18 cellular contexts compared by ENCODE assay signal in the genomic region with DNA sequence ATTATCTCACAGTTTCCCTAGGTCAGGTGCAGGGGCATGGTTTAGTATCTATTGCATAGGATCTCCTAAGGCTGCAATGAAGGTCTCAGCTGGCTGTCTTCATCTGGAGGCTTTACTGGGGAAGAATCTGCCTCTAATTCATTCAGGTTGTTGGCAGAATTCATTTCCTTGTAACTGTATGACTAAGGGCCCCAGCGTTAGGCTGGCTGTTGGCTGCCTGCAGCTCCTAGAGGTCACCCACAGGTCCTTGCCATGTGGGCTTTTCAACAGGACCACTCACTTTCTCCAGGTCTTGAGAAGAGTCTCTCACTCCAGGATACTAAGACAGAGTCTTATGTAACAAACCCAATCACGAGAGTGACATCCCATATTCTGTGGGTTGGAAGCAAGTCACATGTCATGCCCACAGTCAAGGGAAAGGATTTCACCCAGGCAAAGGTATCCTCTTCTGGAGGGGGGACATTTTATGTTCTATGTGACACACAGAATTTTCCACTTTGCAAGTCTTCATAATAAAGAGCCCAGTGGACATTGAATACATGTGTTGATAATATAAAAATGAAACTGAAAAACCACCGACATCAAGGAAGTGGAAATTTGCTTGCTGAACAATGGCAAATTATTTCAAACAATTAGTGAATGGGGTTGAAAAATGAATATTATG. TPM values are rescaled to one million over a fixed set of nuclear protein-coding genes. Genes with fewer than 3 reads are reported as not detected.
A peak's percentile ranks its signal among the peaks of the same experiment; 100 is the strongest.
DNase-seq lines count a peak whose midpoint lies in the region; ATAC-seq, FAIRE-seq and TF ChIP-seq lines count a peak whose summit lies in the region.
"Had no signal": no experiment of that assay in that cellular context is flagged by ENCODE, and none has a peak within 500 bp of the region (broad histone marks: within the 10 kb centered on the region; RNA-seq: fewer than 3 reads in every experiment).

No MANE protein-coding gene starts in this region.

- TF ChIP-seq POLR2A in A549 (IDR thresholded peaks at IDR 0.05; ENCODE audit: low read length) (no peak), adrenal gland (IDR thresholded peaks at IDR 0.05) (no peak)

- no peak overlapping the region for H3K4me3 Mint-ChIP-seq in activated naive CD4-positive, alpha-beta T cell treated with anti-CD3 and anti-CD28 coated beads for 36 hours
- H3K4me3 Mint-ChIP-seq: WTC11 had no signal

- H3K9me3 ChIP-seq in A549: no peaks in the 10 kb centered on the region
- H3K9me3 ChIP-seq in OCI-LY1 (ENCODE audit: low read length): 0 out of 2 replicates have a peak, but pooled peaks cover 5% of the 10 kb centered on the region
- no peaks in the 10 kb centered on the region for H3K9me3 ChIP-seq in adrenal gland (replicated peaks in 1 of 3)

- H3K27ac ChIP-seq in A549 (no peak overlapping the region), OCI-LY1 (ENCODE audit: low read depth, low read length, poor library complexity, severe bottlenecking) (peak overlapping the region; percentile 31), adrenal gland (no peak overlapping the region)
- H3K27ac ChIP-seq: tibial artery had no signal

- no peaks in the 10 kb centered on the region for H3K27me3 Mint-ChIP-seq in activated naive CD4-positive, alpha-beta T cell treated with anti-CD3 and anti-CD28 coated beads for 36 hours (ENCODE audit: low read depth)

- POLR2A ChIA-PET in A549 (lab: Yijun Ruan, JAX): no interaction called here

- H3K27me3 ChIP-seq in OCI-LY1 (ENCODE audit: insufficient read depth, low read length): no peaks in the 10 kb centered on the region
- H3K27me3 ChIP-seq in adrenal gland: no peaks in the 10 kb centered on the region
- H3K27me3 ChIP-seq: tibial artery had no signal

- 0 out of 3 replicates have a peak, but pooled peaks cover 5% of the 10 kb centered on the region for H3K4me1 ChIP-seq in A549
- H3K4me1 ChIP-seq in OCI-LY1 (ENCODE audit: insufficient read depth, low read length, severe bottlenecking): peaks cover 9% of the 10 kb centered on the region
- no peaks in the 10 kb centered on the region for H3K4me1 ChIP-seq in adrenal gland (replicated peaks in 1 of 2)
- H3K4me1 ChIP-seq: tibial artery had no signal

- H3K4me2 ChIP-seq in A549 (no peak overlapping the region), OCI-LY1 (ENCODE audit: low read length) (peak overlapping the region; percentile 57)

- ATAC-seq in A549 (peak; percentile 54 to 58; a peak in 2 of 6 replicates), GM18867 (IDR thresholded peaks at IDR 0.05; ENCODE audit: unreplicated experiment) (peak; percentile 71), HG02610 (IDR thresholded peaks at IDR 0.05; ENCODE audit: unreplicated experiment) (peak; percentile 68)
- ATAC-seq: WTC11 had no signal

- H3K27ac Mint-ChIP-seq in activated naive CD4-positive, alpha-beta T cell treated with anti-CD3 and anti-CD28 coated beads for 36 hours: no peak overlapping the region
- H3K27ac Mint-ChIP-seq: WTC11 had no signal

- no peak for TF ChIP-seq RAD21 in A549 (conservative IDR thresholded peaks at IDR 0.05 in 1 of 2, IDR thresholded peaks at IDR 0.05 in 1 of 2)

- no peaks in the 10 kb centered on the region for H3F3A ChIP-seq in OCI-LY1 (ENCODE audit: insufficient read depth, low read length)

- H3K36me3 ChIP-seq in OCI-LY1 (ENCODE audit: insufficient read depth, low read length): no peaks in the 10 kb centered on the region
- H3K36me3 ChIP-seq in adrenal gland (replicated peaks in 1 of 2): no peaks in the 10 kb centered on the region
- H3K36me3 ChIP-seq: tibial artery had no signal

- 65% methylated on average over 3 of the region's 3 CpGs for WGBS in A549 (ENCODE audit: missing lambda C conversion rate)
- WGBS in adrenal gland, 4 donors: 53 to 80% (median 63%) methylated on average over 2 to 3 of the region's 3 CpGs

- no peak for FAIRE-seq in A549 (lab: Jason Lieb, UNC)

- intact Hi-C loops in activated naive CD4-positive, alpha-beta T cell treated with anti-CD3 and anti-CD28 coated beads for 36 hours (cut with micrococcal nuclease): no loop called here
- intact Hi-C loops in adrenal gland (cut with DNase I): no loop called here

- TF ChIP-seq EP300 in A549 (IDR thresholded peaks at IDR 0.05): no peak

- CTCF ChIA-PET in A549 (lab: Yijun Ruan, JAX): interaction anchor here (0.6 kb wide), 1 partner anchor 213 kb away, joined by 3 read pairs; no protein-coding TSS in a partner anchor
- CTCF ChIA-PET in activated naive CD4-positive, alpha-beta T cell treated with anti-CD3 and anti-CD28 coated beads for 36 hours (lab: Charles Lee): interaction anchor here (0.6 kb wide), 2 partner anchors 25 to 1215 kb away, joined by 3 to 6 read pairs; no protein-coding TSS in a partner anchor

- H3K79me2 ChIP-seq in OCI-LY1 (ENCODE audit: insufficient read depth, low read length): no peaks in the 10 kb centered on the region

- DNase-seq in A549 (ENCODE audit: low read depth in 1 of 2, low spot score in 1 of 2) (peak in 1 of 2 experiments; percentile 18), hypothalamus (lab: John Stamatoyannopoulos, UW) (no peak), middle frontal gyrus (ENCODE audit: extremely low spot score, low spot score) (no peak), adrenal gland (no peak)
- no peak for DNase-seq in activated naive CD4-positive, alpha-beta T cell treated with anti-CD3 and anti-CD28 coated beads for 36 hours
- DNase-seq: ACHN; activated naive CD4-positive, alpha-beta T cell; glutamatergic neuron; GOT3; NCI-H1436 treated with DMSO at 0.1 percent for 48 hours; posterior cingulate gyrus; tibial artery had no signal

- H3K4me1 Mint-ChIP-seq in activated naive CD4-positive, alpha-beta T cell treated with anti-CD3 and anti-CD28 coated beads for 36 hours (ENCODE audit: low read depth): peaks cover 2% of the 10 kb centered on the region
- H3K4me1 Mint-ChIP-seq: WTC11 had no signal

- H3K9ac ChIP-seq in OCI-LY1 (ENCODE audit: low read length): 0 out of 2 replicates have a peak overlapping the region, but pooled peaks have one; percentile 29

- H4K20me1 ChIP-seq in OCI-LY1 (ENCODE audit: insufficient read depth, low read length): no peaks in the 10 kb centered on the region

- H3K36me3 Mint-ChIP-seq in activated naive CD4-positive, alpha-beta T cell treated with anti-CD3 and anti-CD28 coated beads for 36 hours (ENCODE audit: low read depth): no peaks in the 10 kb centered on the region

- H3K4me3 ChIP-seq in A549 (no peak overlapping the region), OCI-LY1 (ENCODE audit: low read depth, low read length, poor library complexity, severe bottlenecking) (peak overlapping the region; percentile 33), adrenal gland (no peak overlapping the region)
- H3K4me3 ChIP-seq: lung, tibial artery had no signal

- peak overlapping the region; percentile 75; the same call in 1 of the 2 replicates for H2AFZ ChIP-seq in OCI-LY1 (ENCODE audit: low read length)

- TF ChIP-seq CTCF in A549 (IDR thresholded peaks at IDR 0.05) (no peak), OCI-LY1 (IDR thresholded peaks at IDR 0.05; ENCODE audit: low read length) (no peak), adrenal gland (IDR thresholded peaks at IDR 0.05) (no peak)

- no peaks in the 10 kb centered on the region for H3K9me2 ChIP-seq in OCI-LY1 (ENCODE audit: low read depth, low read length)

- H3K9me3 Mint-ChIP-seq in activated naive CD4-positive, alpha-beta T cell treated with anti-CD3 and anti-CD28 coated beads for 36 hours: no peaks in the 10 kb centered on the region

TF ChIP-seq in A549, 52 proteins besides CTCF, POLR2A, EP300 and RAD21:
- TF ChIP-seq MYC (IDR thresholded peaks at IDR 0.05; ENCODE audit: borderline replicate concordance, low read length) (no peak), NR3C1 (IDR thresholded peaks at IDR 0.05) (no peak), GATA3 (IDR thresholded peaks at IDR 0.05; ENCODE audit: borderline replicate concordance) (no peak), NPAS2 (CRISPR knock-in tag; IDR thresholded peaks at IDR 0.05; ENCODE audit: borderline replicate concordance) (no peak), PHF8 (IDR thresholded peaks at IDR 0.05; ENCODE audit: borderline replicate concordance, low read depth) (no peak)
- TF ChIP-seq, protein P1, sequence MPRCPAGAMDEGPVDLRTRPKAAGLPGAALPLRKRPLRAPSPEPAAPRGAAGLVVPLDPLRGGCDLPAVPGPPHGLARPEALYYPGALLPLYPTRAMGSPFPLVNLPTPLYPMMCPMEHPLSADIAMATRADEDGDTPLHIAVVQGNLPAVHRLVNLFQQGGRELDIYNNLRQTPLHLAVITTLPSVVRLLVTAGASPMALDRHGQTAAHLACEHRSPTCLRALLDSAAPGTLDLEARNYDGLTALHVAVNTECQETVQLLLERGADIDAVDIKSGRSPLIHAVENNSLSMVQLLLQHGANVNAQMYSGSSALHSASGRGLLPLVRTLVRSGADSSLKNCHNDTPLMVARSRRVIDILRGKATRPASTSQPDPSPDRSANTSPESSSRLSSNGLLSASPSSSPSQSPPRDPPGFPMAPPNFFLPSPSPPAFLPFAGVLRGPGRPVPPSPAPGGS (IDR thresholded peaks at IDR 0.05): no peak

RNA-seq across cellular contexts. Expression of a gene that starts 38.2 kb away (rescaled TPM):
- polyA plus RNA-seq in A549 (2011; rRNA removed) (not detected in 2 replicates), A549 (2017; fragmentation: RNase III; extraction: RNeasy Plus Mini Kit Qiagen cat#74134 plus additional on column Dnase treatment) (not detected in 3 replicates), adrenal gland (not detected)
- not detected in 2 replicates for polyA plus RNA-seq in A549 (2012; cell fraction: cytosol; rRNA removed)
- not detected in 2 replicates for polyA plus RNA-seq in A549 (2012; cell fraction: nucleus; rRNA removed)
- not detected in 2 replicates for polyA minus RNA-seq in A549 (2011; rRNA and poly(A)+ RNA removed)
- total RNA-seq in activated naive CD4-positive, alpha-beta T cell treated with anti-CD3 and anti-CD28 coated beads for 36 hours: not detected
- total RNA-seq in adrenal gland: not detected
- total RNA-seq: chondrocyte, lung, WTC11 had no signal
- polyA plus RNA-seq: lung had no signal
